In the genomic region with DNA sequence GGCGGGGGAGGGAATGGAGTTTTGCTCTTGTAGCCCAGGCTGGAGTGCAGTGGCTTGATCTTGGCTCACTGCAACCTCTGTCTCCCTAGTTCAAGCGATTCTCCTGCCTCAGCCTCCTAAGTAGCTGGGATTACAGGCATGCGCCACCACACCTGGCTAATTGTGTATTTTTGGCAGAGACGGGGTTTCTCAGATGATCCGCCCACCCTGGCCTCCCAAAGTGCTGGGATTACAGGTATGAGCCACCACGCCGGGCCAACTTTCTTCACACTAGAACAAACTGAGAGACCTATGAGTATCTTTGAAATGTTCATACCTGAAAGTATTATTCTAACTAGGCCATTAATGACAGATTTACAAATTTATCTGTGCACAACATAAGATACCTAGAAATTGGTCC, we compare ENCODE assay signal across 7 cellular contexts. TPM values are rescaled to one million over a fixed set of nuclear protein-coding genes. Genes with fewer than 3 reads are reported as not detected.
"Had no signal": no experiment of that assay in that cellular context is flagged by ENCODE, and none has a peak within 500 bp of the region (broad histone marks: within the 10 kb centered on the region; RNA-seq: fewer than 3 reads in every experiment).

No MANE protein-coding gene starts in this region.

RNA-seq across cellular contexts. Expression of a gene that starts 40.2 kb away (rescaled TPM):
- total RNA-seq: activated CD4-positive, alpha-beta memory T cell treated with anti-CD3 and anti-CD28 coated beads for 36 hours; activated naive CD8-positive, alpha-beta T cell treated with anti-CD3 and anti-CD28 coated beads, Interleukin-2, amount 10 ng/mL, durations not matched to agents 7 days and 5 days; ascending aorta; cardiac muscle cell; foreskin keratinocyte; glomerular endothelial cell; T-helper 1 cell treated with Interleukin-12 subunit alpha and Interleukin-12 subunit beta and Interleukin-4 antibody, amounts not matched to agents 30 ng/mL and 1 ng/mL, for 36 hours had no signal
- polyA plus RNA-seq: foreskin keratinocyte had no signal
